Comparison of ENCODE assay signal across 9 cellular contexts in genomic region chr18:63158676-63159291, GRCh38.
DNase-seq lines count a peak whose midpoint lies in the region; ATAC-seq and TF ChIP-seq lines count a peak whose summit lies in the region.
"Had no signal": no experiment of that assay in that cellular context is flagged by ENCODE, and none has a peak within 500 bp of the region (broad histone marks: within the 10 kb centered on the region; RNA-seq: fewer than 3 reads in every experiment).

No MANE protein-coding gene starts in this region.

- intact Hi-C loops in tibial artery (cut with DNase I; ENCODE audit: low total_unique reads) (no loop called here), head of caudate nucleus (cut with DNase I) (no loop called here)

- peaks cover 84% of the 10 kb centered on the region for H3K4me1 ChIP-seq in MM.1S (ENCODE audit: low read length)
- peaks cover 0 to 87% (median 77%) of the 10 kb centered on the region in 4 donors for H3K4me1 ChIP-seq in tibial artery

- H3K27me3 ChIP-seq in MM.1S (replicated peaks; ENCODE audit: insufficient read depth, low read length) (no peaks in the 10 kb centered on the region), tibial artery (no peaks in the 10 kb centered on the region)

- H3K4me2 ChIP-seq in MM.1S (ENCODE audit: low read depth, low read length): peak overlapping the region; percentile 94

- peak overlapping the region; percentile 99 for H3K27ac Mint-ChIP-seq in activated naive CD8-positive, alpha-beta T cell treated with anti-CD3 and anti-CD28 coated beads, Interleukin-2, amount 50 U/mL, for 24 hours

- H3K36me3 ChIP-seq in MM.1S (replicated peaks; ENCODE audit: insufficient read depth, low read length) (no peaks in the 10 kb centered on the region), tibial artery (no peaks in the 10 kb centered on the region)

- H3K4me1 Mint-ChIP-seq in activated naive CD8-positive, alpha-beta T cell treated with anti-CD3 and anti-CD28 coated beads, Interleukin-2, amount 50 U/mL, for 24 hours: peaks cover 100% of the 10 kb centered on the region

- H2AFZ ChIP-seq in MM.1S (ENCODE audit: low read length): no peak overlapping the region

- H3K9ac ChIP-seq in MM.1S (ENCODE audit: low read length): peak overlapping the region; percentile 95

- H3K9me3 Mint-ChIP-seq in activated naive CD8-positive, alpha-beta T cell treated with anti-CD3 and anti-CD28 coated beads, Interleukin-2, amount 50 U/mL, for 24 hours: no peaks in the 10 kb centered on the region

- H4K20me1 ChIP-seq in MM.1S (ENCODE audit: insufficient read depth, low read length): no peaks in the 10 kb centered on the region

- peak overlapping the region; percentile 57 for H3K4me3 ChIP-seq in MM.1S (ENCODE audit: low read length)
- no peak overlapping the region for H3K4me3 ChIP-seq in tibial artery
- H3K4me3 ChIP-seq: mucosa of descending colon had no signal

- H3K9me2 ChIP-seq in MM.1S (replicated peaks; ENCODE audit: insufficient read depth, low read length): no peaks in the 10 kb centered on the region

- DNase-seq in activated CD8-positive, alpha-beta memory T cell treated with anti-CD3 and anti-CD28 coated beads for 24 hours: peak; percentile 76
- DNase-seq in activated CD8-positive, alpha-beta memory T cell treated with anti-CD3 and anti-CD28 coated beads, Interleukin-2, amount 50 U/mL, for 48 hours: no peak
- DNase-seq in MM.1S (peak; percentile 87), tibial artery (no peak), KG1 (lab: John Stamatoyannopoulos, UW) (no peak), head of caudate nucleus (no peak), NCI-H1105 (lab: John Stamatoyannopoulos, UW) (no peak)
- peak; percentile 57 for DNase-seq in activated naive CD8-positive, alpha-beta T cell treated with anti-CD3 and anti-CD28 coated beads, Interleukin-2, amount 50 U/mL, for 24 hours
- DNase-seq: mucosa of descending colon had no signal

- ATAC-seq in activated naive CD8-positive, alpha-beta T cell treated with anti-CD3 and anti-CD28 coated beads, Interleukin-2, amount 50 U/mL, for 24 hours: peak; percentile 35
- ATAC-seq: mucosa of descending colon had no signal

- peaks cover 78% of the 10 kb centered on the region for H3F3A ChIP-seq in MM.1S (ENCODE audit: insufficient read depth, low read length)

- TF ChIP-seq CTCF in MM.1S (IDR thresholded peaks at IDR 0.05; ENCODE audit: low read length): peak; percentile 45
- TF ChIP-seq CTCF in tibial artery (IDR thresholded peaks at IDR 0.05): no peak

- peaks cover 48% of the 10 kb centered on the region for H3K79me2 ChIP-seq in MM.1S (ENCODE audit: low read length)

- H3K27ac ChIP-seq in MM.1S (ENCODE audit: low read length) (peak overlapping the region; percentile 95), tibial artery (peak overlapping the region; percentile 76 to 79)

- peaks cover 3% of the 10 kb centered on the region for H3K27me3 Mint-ChIP-seq in activated naive CD8-positive, alpha-beta T cell treated with anti-CD3 and anti-CD28 coated beads, Interleukin-2, amount 50 U/mL, for 24 hours

- H3K9me3 ChIP-seq in MM.1S (replicated peaks; ENCODE audit: insufficient read depth, low read length) (no peaks in the 10 kb centered on the region), tibial artery (no peaks in the 10 kb centered on the region)
- H3K9me3 ChIP-seq: mucosa of descending colon had no signal

- H3K4me3 Mint-ChIP-seq in activated naive CD8-positive, alpha-beta T cell treated with anti-CD3 and anti-CD28 coated beads, Interleukin-2, amount 50 U/mL, for 24 hours: peak overlapping the region; percentile 83

- peaks cover 17% of the 10 kb centered on the region for H3K36me3 Mint-ChIP-seq in activated naive CD8-positive, alpha-beta T cell treated with anti-CD3 and anti-CD28 coated beads, Interleukin-2, amount 50 U/mL, for 24 hours (ENCODE audit: low read depth)

Comparison
In these comparisons a context has a peak if more than half of its experiments do, and no peak if none do; other contexts are left out.
1. DNase-seq: peak in activated CD8-positive, alpha-beta memory T cell treated with anti-CD3 and anti-CD28 coated beads for 24 hours (single experiment), MM.1S (single experiment) and activated naive CD8-positive, alpha-beta T cell treated with anti-CD3 and anti-CD28 coated beads, Interleukin-2, amount 50 U/mL, for 24 hours (single experiment); none in activated CD8-positive, alpha-beta memory T cell treated with anti-CD3 and anti-CD28 coated beads, Interleukin-2, amount 50 U/mL, for 48 hours (single experiment), tibial artery (0 of 2), KG1 (single experiment), head of caudate nucleus (0 of 42) and NCI-H1105 (single experiment).